In the genomic region with DNA sequence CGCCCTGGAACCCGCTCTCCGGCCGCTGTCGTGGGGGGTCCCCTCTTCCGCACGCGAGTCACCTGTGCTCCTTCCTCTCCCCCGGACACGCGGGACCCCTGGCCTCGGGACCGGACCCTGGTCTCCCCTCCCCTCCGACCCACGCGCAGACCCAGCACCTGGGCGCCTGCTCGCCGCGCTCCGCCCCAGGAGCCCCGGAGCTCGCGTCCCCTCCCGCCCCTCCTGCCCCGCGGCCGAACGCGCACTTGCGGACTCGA, we compare ENCODE assay signal across 1 cellular context.
TF ChIP-seq lines count a peak whose summit lies in the region.

No MANE protein-coding gene starts in this region.

TF ChIP-seq in H1, 55 proteins besides CTCF, POLR2A, EP300 and RAD21:
- peak; percentile 69 for TF ChIP-seq KDM4A (IDR thresholded peaks at IDR 0.05; ENCODE audit: low read depth, low read length, severe bottlenecking)
- no peak for TF ChIP-seq CHD1 (IDR thresholded peaks at IDR 0.05; ENCODE audit: low read depth, low read length)
- TF ChIP-seq SUZ12 (IDR thresholded peaks at IDR 0.05; ENCODE audit: low read length): no peak
- TF ChIP-seq BCL11A (IDR thresholded peaks at IDR 0.05; ENCODE audit: low read depth in 2 of 2, low read length in 2 of 2): no peak
- TF ChIP-seq SP2 (IDR thresholded peaks at IDR 0.05; ENCODE audit: low read length): no peak
- peak; percentile 24 for TF ChIP-seq EZH2 (IDR thresholded peaks at IDR 0.05; ENCODE audit: low read depth, low read length, severe bottlenecking)
- TF ChIP-seq RNF2 (IDR thresholded peaks at IDR 0.05; ENCODE audit: borderline replicate concordance, low read depth, low read length, missing control alignments, poor library complexity, severe bottlenecking): no peak
